ENCODE assay signal across 13 cellular contexts in genomic region chr17:45022655-45023339, GRCh38. TPM values are rescaled to one million over a fixed set of nuclear protein-coding genes. Genes with fewer than 3 reads are reported as not detected.
DNase-seq lines count a peak whose midpoint lies in the region; ATAC-seq, FAIRE-seq and TF ChIP-seq lines count a peak whose summit lies in the region.
"Had no signal": no experiment of that assay in that cellular context is flagged by ENCODE, and none has a peak within 500 bp of the region (broad histone marks: within the 10 kb centered on the region; RNA-seq: fewer than 3 reads in every experiment).

No MANE protein-coding gene starts in this region.

- no peak overlapping the region for H3K27ac Mint-ChIP-seq in immature natural killer cell
- H3K27ac Mint-ChIP-seq: activated T-cell treated with anti-CD3 and anti-CD28 coated beads, Interleukin-2, amount 50 U/mL, for 72 hours; stimulated activated effector memory CD8-positive, alpha-beta T cell treated with anti-CD3 and anti-CD28 coated beads, Interleukin-12 subunit alpha, Interleukin-12 subunit beta, amount 100 ng/mL, for 72 hours; T-helper 1 cell treated with Interleukin-12 subunit alpha and Interleukin-12 subunit beta and Interleukin-4 antibody, amounts not matched to agents 30 μg/mL and 1 μg/mL, for 36 hours had no signal

- peaks cover 0 to 5% (median 0%) of the 10 kb centered on the region in 3 donors for H3K36me3 Mint-ChIP-seq in immature natural killer cell

- H3K9ac ChIP-seq in DND-41 (ENCODE audit: low read depth, low read length) (peak overlapping the region; percentile 25; the same call in 1 of the 2 replicates), K562 (ENCODE audit: insufficient read depth in 1 of 2, low read depth in 2 of 2, low read length in 2 of 2) (no peak overlapping the region)

- peaks cover 36% of the 10 kb centered on the region for H3K36me3 ChIP-seq in DND-41 (ENCODE audit: insufficient read depth, low read length)
- peaks cover 20% of the 10 kb centered on the region; the same call in 2 of the 3 replicates for H3K36me3 ChIP-seq in K562 (ENCODE audit: control insufficient read depth, insufficient read depth, low read length)
- H3K36me3 ChIP-seq in osteoblast (ENCODE audit: insufficient read depth, low read length), result peaks cover 5% of the 10 kb centered on the region
- H3K36me3 ChIP-seq: gastrocnemius medialis had no signal

- CTCF ChIA-PET in K562 (lab: Yijun Ruan, JAX; ENCODE audit: low intra/inter-chr PET ratio), result interaction anchor here (0.6 to 4.7 kb wide), 3 partner anchors 103 to 244 kb away, joined by 3 to 34 read pairs (median 3); partner anchors contain the start of gene PLCD3

- H3K9me3 ChIP-seq in DND-41 (ENCODE audit: insufficient read depth, low read length, severe bottlenecking) (no peaks in the 10 kb centered on the region), K562 (replicated peaks; ENCODE audit: control insufficient read depth, insufficient read depth, low read depth, low read length) (no peaks in the 10 kb centered on the region), osteoblast (ENCODE audit: low read depth, low read length) (no peaks in the 10 kb centered on the region)
- H3K9me3 ChIP-seq: gastrocnemius medialis had no signal

- H3K79me2 ChIP-seq in DND-41 (ENCODE audit: insufficient read depth, low read length) (no peaks in the 10 kb centered on the region), K562 (ENCODE audit: control insufficient read depth, insufficient read depth, low read length) (no peaks in the 10 kb centered on the region), osteoblast (ENCODE audit: insufficient read depth, low read length) (no peaks in the 10 kb centered on the region)

- peaks cover 3% of the 10 kb centered on the region for H3K9me1 ChIP-seq in K562 (ENCODE audit: control insufficient read depth, insufficient read depth, low read length)

- POLR2A ChIA-PET in K562 (lab: Yijun Ruan, JAX), result interaction anchor here (0.7 to 1.6 kb wide), 6 partner anchors 9 to 1321 kb away, joined by 3 to 10 read pairs (median 4); no protein-coding TSS in a partner anchor

- H3K27ac ChIP-seq in DND-41 (ENCODE audit: low read length) (no peak overlapping the region), K562 (ENCODE audit: extremely low read depth, low read depth, low read length) (no peak overlapping the region), osteoblast (ENCODE audit: low read depth, low read length) (no peak overlapping the region)

- H3K4me3 ChIP-seq in DND-41 (ENCODE audit: low read depth in 1 of 2, low read length in 2 of 2) (no peak overlapping the region), K562 (no peak overlapping the region), osteoblast (ENCODE audit: insufficient read depth, low read length) (no peak overlapping the region)

- no peaks in the 10 kb centered on the region for H3K9me3 Mint-ChIP-seq in immature natural killer cell
- H3K9me3 Mint-ChIP-seq: activated T-cell treated with anti-CD3 and anti-CD28 coated beads, Interleukin-2, amount 50 U/mL, for 72 hours; stimulated activated effector memory CD8-positive, alpha-beta T cell treated with anti-CD3 and anti-CD28 coated beads, Interleukin-12 subunit alpha, Interleukin-12 subunit beta, amount 100 ng/mL, for 72 hours; T-helper 1 cell treated with Interleukin-12 subunit alpha and Interleukin-12 subunit beta and Interleukin-4 antibody, amounts not matched to agents 30 μg/mL and 1 μg/mL, for 36 hours had no signal

- no peak for DNase-seq in DND-41
- peak; percentile 26 for DNase-seq in NAMALWA (ENCODE audit: low spot score)
- no peak for DNase-seq in K562 (ENCODE audit: extremely low read depth in 1 of 4, low spot score in 3 of 4)
- DNase-seq in osteoblast (ENCODE audit: insufficient read length, low spot score, missing footprints), result peak; percentile 66
- DNase-seq in immature natural killer cell, result no peak
- DNase-seq in NCI-H2107 treated with DMSO at 0.1 percent for 48 hours (lab: John Stamatoyannopoulos, UW; ENCODE audit: unreplicated experiment), result no peak
- DNase-seq in SIG-M5 treated with dmso at 0.1 percent for 504 hours (lab: John Stamatoyannopoulos, UW; ENCODE audit: unreplicated experiment), result no peak
- DNase-seq in urothelium cell line (ENCODE audit: low spot score), result no peak

- peaks cover 29% of the 10 kb centered on the region for H3K4me1 ChIP-seq in DND-41 (ENCODE audit: insufficient read depth, low read length)
- peaks cover 24 to 39% of the 10 kb centered on the region in 2 experiments; a peak in 4 of 5 replicates for H3K4me1 ChIP-seq in K562 (replicated peaks in 1 of 2; ENCODE audit: control insufficient read depth in 2 of 2, insufficient read depth in 2 of 2, low read length in 2 of 2)
- H3K4me1 ChIP-seq in osteoblast (ENCODE audit: insufficient read depth, low read length), result peaks cover 16% of the 10 kb centered on the region

- peaks cover 22 to 24% of the 10 kb centered on the region in 2 donors for H3K4me1 Mint-ChIP-seq in immature natural killer cell

- H4K20me1 ChIP-seq in DND-41 (ENCODE audit: insufficient read depth, low read length) (0 out of 2 replicates have a peak, but pooled peaks cover 6% of the 10 kb centered on the region), K562 (replicated peaks; ENCODE audit: control insufficient read depth, insufficient read depth, low read length) (0 out of 2 replicates have a peak, but pooled peaks cover 6% of the 10 kb centered on the region), osteoblast (ENCODE audit: insufficient read depth, low read length) (no peaks in the 10 kb centered on the region)

- peaks cover 5% of the 10 kb centered on the region for H3K27me3 ChIP-seq in DND-41 (ENCODE audit: insufficient read depth, low read length, poor library complexity)
- H3K27me3 ChIP-seq in K562 (ENCODE audit: control insufficient read depth in 2 of 2, insufficient read depth in 2 of 2, low read length in 2 of 2), result no peaks in the 10 kb centered on the region
- H3K27me3 ChIP-seq in osteoblast (ENCODE audit: insufficient read depth, low read length), result peaks cover 4% of the 10 kb centered on the region
- H3K27me3 ChIP-seq: gastrocnemius medialis had no signal

- TF ChIP-seq CTCF in DND-41 (IDR thresholded peaks at IDR 0.05; ENCODE audit: borderline replicate concordance, extremely low read depth, low read length, poor library complexity, severe bottlenecking) (no peak), K562 (IDR thresholded peaks at IDR 0.05 in 2 of 3, conservative IDR thresholded peaks at IDR 0.05 in 1 of 3; ENCODE audit: insufficient read depth in 2 of 3, low read depth in 1 of 3, low read length in 3 of 3) (no peak), osteoblast (IDR thresholded peaks at IDR 0.05; ENCODE audit: extremely low read depth, low read depth, low read length) (no peak)

- 83% methylated on average over 13 of the region's 13 CpGs for whole genome bisulfite sequencing in K562 (ENCODE audit: insufficient coverage, low coverage, missing lambda C conversion rate)

- no peak for TF ChIP-seq EP300 in K562 (IDR thresholded peaks at IDR 0.05; ENCODE audit: low read length)

- H3K4me2 ChIP-seq in DND-41 (ENCODE audit: insufficient read depth, low read length), result no peak overlapping the region
- H3K4me2 ChIP-seq in K562 (ENCODE audit: insufficient read depth, low read length), result no peak overlapping the region
- no peak overlapping the region for H3K4me2 ChIP-seq in osteoblast (ENCODE audit: insufficient read depth, low read length)

- BruUV-seq in K562 (replicated peaks; lab: Mats Ljungman, UMichigan), result no TSS peak

- FAIRE-seq in K562 (lab: Jason Lieb, UNC) (no peak), urothelium cell line (lab: Jason Lieb, UNC) (no peak)
- FAIRE-seq: islet of Langerhans had no signal

- intact Hi-C loops in K562 (cut with micrococcal nuclease), result no loop called here

- no peak for TF ChIP-seq POLR2A in K562 (conservative IDR thresholded peaks at IDR 0.05)

- peaks cover 9 to 13% (median 12%) of the 10 kb centered on the region in 3 donors for H3K27me3 Mint-ChIP-seq in immature natural killer cell (ENCODE audit: low read depth in 3 of 3)

- ATAC-seq in DND-41 (ENCODE audit: insufficient read depth, low read depth) (no peak), K562 (no peak)

- no peak for TF ChIP-seq RAD21 in K562 (CRISPR knock-in tag; conservative IDR thresholded peaks at IDR 0.05 in 1 of 2, IDR thresholded peaks at IDR 0.05 in 1 of 2)

- peak overlapping the region in 2 of 5 donors; percentile 21 to 53 for H3K4me3 Mint-ChIP-seq in immature natural killer cell
- H3K4me3 Mint-ChIP-seq: T-helper 1 cell treated with Interleukin-12 subunit alpha and Interleukin-12 subunit beta and Interleukin-4 antibody, amounts not matched to agents 30 μg/mL and 1 μg/mL, for 36 hours had no signal

- no peak overlapping the region for H2AFZ ChIP-seq in DND-41 (ENCODE audit: low read depth, low read length)
- no peak overlapping the region for H2AFZ ChIP-seq in K562 (ENCODE audit: low read depth, low read length)
- H2AFZ ChIP-seq in osteoblast (ENCODE audit: low read length), result no peak overlapping the region

- in situ Hi-C loops in K562 (cut with MboI), result no loop called here

RNA-seq across cellular contexts. Expression of gene DCAKD, which starts 28.6 kb away (rescaled TPM):
- 25.9 and 66.5 TPM in 2 replicates for total RNA-seq in K562 (2011; cell fraction: chromatin; rRNA removed; ENCODE audit: low replicate concordance)
- total RNA-seq in K562 (2011; cell fraction: nucleolus; rRNA removed), result 45.1 and 50.5 TPM in 2 replicates
- total RNA-seq in K562 (2011; cell fraction: nucleoplasm; rRNA removed), result 43.3 and 55.3 TPM in 2 replicates
- 26.1 and 43.3 TPM in 2 replicates for total RNA-seq in K562 (2014; rRNA removed)
- 15.3 and 17.4 TPM in 2 replicates for total RNA-seq in K562 (2014; rRNA removed; fragmentation: Illumina TruSeq; extraction: Trizol)
- 26.2 and 26.5 TPM in 2 replicates for total RNA-seq in K562 (2015; rRNA removed; fragmentation: Illumina TruSeq; extraction: Trizol)
- total RNA-seq in K562 (2021), result 35.5 and 39.8 TPM in 2 replicates
- 14.4 and 28.6 TPM in 2 replicates for polyA plus RNA-seq in K562 (2011; rRNA removed)
- polyA plus RNA-seq in K562 (2011; cell fraction: cytosol; rRNA removed), result 41.8 and 53.1 TPM in 2 replicates
- 36.7 and 47.4 TPM in 2 replicates for polyA plus RNA-seq in K562 (2011; cell fraction: nucleus; rRNA removed)
- polyA plus RNA-seq in K562 (2012), result 35.0 and 52.4 TPM in 2 replicates
- 21.4 and 27.7 TPM in 2 replicates for polyA plus RNA-seq in K562 (2014; fragmentation: Illumina TruSeq; extraction: Trizol)
- 1 to 10 TPM; 7.9 to 9.6 TPM for polyA plus RNA-seq in K562 (2014; fragmentation: Nextera tagmentation; extraction: Ambion mirVana)
- polyA plus RNA-seq in K562 (2014; rRNA removed), result 23.5 and 24.8 TPM in 2 replicates
- 22.1 and 31.4 TPM in 2 replicates for polyA minus RNA-seq in K562 (2011; rRNA and poly(A)+ RNA removed)
- polyA minus RNA-seq in K562 (2011; cell fraction: cytosol; rRNA and poly(A)+ RNA removed), result 42.1 and 46.3 TPM in 2 replicates
- polyA minus RNA-seq in K562 (2011; cell fraction: nucleus; rRNA and poly(A)+ RNA removed), result 16.8 and 23.1 TPM in 2 replicates
- 34.5 and 39.1 TPM in 2 replicates for total RNA-seq in osteoblast
- polyA plus RNA-seq in immature natural killer cell, result 10 to 100 TPM in 1 of 3 donors, 1 to 10 TPM in 2; 8.3 to 22.9 (median 9.3) TPM

RNA-seq across cellular contexts. Expression of gene NMT1, which starts 38.3 kb away (rescaled TPM):
- 146 and 215 TPM in 2 replicates for total RNA-seq in K562 (2011; cell fraction: chromatin; rRNA removed; ENCODE audit: low replicate concordance)
- total RNA-seq in K562 (2011; cell fraction: nucleolus; rRNA removed), result 112 and 131 TPM in 2 replicates
- 122 and 132 TPM in 2 replicates for total RNA-seq in K562 (2011; cell fraction: nucleoplasm; rRNA removed)
- total RNA-seq in K562 (2014; rRNA removed), result 116 and 117 TPM in 2 replicates
- 105 and 140 TPM in 2 replicates for total RNA-seq in K562 (2014; rRNA removed; fragmentation: Illumina TruSeq; extraction: Trizol)
- 402 and 569 TPM in 2 replicates for total RNA-seq in K562 (2015; rRNA removed; fragmentation: Illumina TruSeq; extraction: Trizol)
- total RNA-seq in K562 (2021), result 213 and 214 TPM in 2 replicates
- 115 and 126 TPM in 2 replicates for polyA plus RNA-seq in K562 (2011; rRNA removed)
- polyA plus RNA-seq in K562 (2011; cell fraction: cytosol; rRNA removed), result 52.9 and 59.1 TPM in 2 replicates
- polyA plus RNA-seq in K562 (2011; cell fraction: nucleus; rRNA removed), result 165 and 192 TPM in 2 replicates
- polyA plus RNA-seq in K562 (2012), result 120 and 129 TPM in 2 replicates
- polyA plus RNA-seq in K562 (2014; fragmentation: Illumina TruSeq; extraction: Trizol), result 205 and 323 TPM in 2 replicates
- 100 to 1,000 TPM; 297 to 332 TPM for polyA plus RNA-seq in K562 (2014; fragmentation: Nextera tagmentation; extraction: Ambion mirVana)
- polyA plus RNA-seq in K562 (2014; rRNA removed), result 86.7 and 116 TPM in 2 replicates
- polyA minus RNA-seq in K562 (2011; rRNA and poly(A)+ RNA removed), result 85.9 and 107 TPM in 2 replicates
- polyA minus RNA-seq in K562 (2011; cell fraction: cytosol; rRNA and poly(A)+ RNA removed), result 222 and 388 TPM in 2 replicates
- polyA minus RNA-seq in K562 (2011; cell fraction: nucleus; rRNA and poly(A)+ RNA removed), result 42.5 and 94.9 TPM in 2 replicates
- 51.8 and 66.6 TPM in 2 replicates for total RNA-seq in osteoblast
- polyA plus RNA-seq in immature natural killer cell, result 10 to 100 TPM; 53.8 to 74.1 (median 69.9) TPM

RNA-seq across cellular contexts. Expression of gene C1QL1, which starts 54.7 kb away (rescaled TPM):
- total RNA-seq in K562 (2011; cell fraction: chromatin; rRNA removed; ENCODE audit: low replicate concordance), result not detected in 2 replicates
- 0.26 and 0.33 TPM in 2 replicates for total RNA-seq in K562 (2011; cell fraction: nucleolus; rRNA removed)
- total RNA-seq in K562 (2011; cell fraction: nucleoplasm; rRNA removed), result not detected in 2 replicates
- total RNA-seq in K562 (2014; rRNA removed) (0.09 TPM in 1 of 2 replicates, not detected in the other), K562 (2014; rRNA removed; fragmentation: Illumina TruSeq; extraction: Trizol) (not detected in 2 replicates), K562 (2015; rRNA removed; fragmentation: Illumina TruSeq; extraction: Trizol) (not detected in 2 replicates), K562 (2021) (not detected in 2 replicates), osteoblast (under 0.01 TPM in 1 of 2 replicates, not detected in the other)
- polyA plus RNA-seq in K562 (2011; rRNA removed) (0.05 and 0.07 TPM in 2 replicates), K562 (2014; fragmentation: Illumina TruSeq; extraction: Trizol) (not detected in 2 replicates), K562 (2014; fragmentation: Nextera tagmentation; extraction: Ambion mirVana) (not detected), K562 (2014; rRNA removed) (0.12 and 0.27 TPM in 2 replicates), immature natural killer cell (under 1 TPM in 1 of 3 donors, not detected in 2; 0.20 TPM)
- 0.04 and 0.39 TPM in 2 replicates for polyA plus RNA-seq in K562 (2011; cell fraction: cytosol; rRNA removed)
- polyA plus RNA-seq in K562 (2011; cell fraction: nucleus; rRNA removed), result not detected in 2 replicates
- polyA plus RNA-seq in K562 (2012), result 0.13 and 0.29 TPM in 2 replicates
- not detected in 2 replicates for polyA minus RNA-seq in K562 (2011; rRNA and poly(A)+ RNA removed)
- not detected in 2 replicates for polyA minus RNA-seq in K562 (2011; cell fraction: cytosol; rRNA and poly(A)+ RNA removed)
- not detected in 2 replicates for polyA minus RNA-seq in K562 (2011; cell fraction: nucleus; rRNA and poly(A)+ RNA removed)
- total RNA-seq: gastrocnemius medialis had no signal

Comparison
In these comparisons a context has a peak if more than half of its experiments do, and no peak if none do; other contexts are left out.
1. DNase-seq: peak in NAMALWA (single experiment) and osteoblast (single experiment); none in DND-41 (single experiment), K562 (0 of 4), immature natural killer cell (0 of 3), NCI-H2107 treated with DMSO at 0.1 percent for 48 hours (single experiment), SIG-M5 treated with dmso at 0.1 percent for 504 hours (single experiment) and urothelium cell line (single experiment).